ENCODE assay signal across 1 cellular context in the genomic region with DNA sequence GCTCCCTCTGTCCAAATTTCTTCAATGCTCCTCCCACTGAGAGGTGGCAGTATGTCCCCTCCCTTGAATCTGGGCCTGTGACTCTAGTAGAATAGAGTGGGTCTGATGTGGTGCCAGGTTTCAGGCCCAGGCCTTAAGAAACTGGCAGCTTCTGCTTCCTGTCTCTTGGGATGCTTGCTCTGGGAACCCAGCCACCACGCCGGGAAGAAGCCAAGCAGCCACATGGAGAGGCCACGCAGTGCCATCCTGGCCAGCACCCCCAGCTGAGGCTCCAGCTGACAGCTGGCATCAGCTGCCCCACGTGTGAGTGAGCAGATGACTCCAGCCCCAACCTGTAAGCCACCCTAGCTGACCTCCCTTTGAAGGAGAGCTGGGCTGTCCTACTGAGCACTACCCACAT.
TF ChIP-seq lines count a peak whose summit lies in the region.

No MANE protein-coding gene starts in this region.

TF ChIP-seq in HepG2, 621 proteins besides CTCF, POLR2A, EP300 and RAD21:
- TF ChIP-seq ZFP36L2 (CRISPR knock-in tag; IDR thresholded peaks at IDR 0.05): no peak
- no peak for TF ChIP-seq ZBTB25 (CRISPR knock-in tag; IDR thresholded peaks at IDR 0.05)
- no peak for TF ChIP-seq SRY (CRISPR knock-in tag; IDR thresholded peaks at IDR 0.05)
- TF ChIP-seq, protein P1, sequence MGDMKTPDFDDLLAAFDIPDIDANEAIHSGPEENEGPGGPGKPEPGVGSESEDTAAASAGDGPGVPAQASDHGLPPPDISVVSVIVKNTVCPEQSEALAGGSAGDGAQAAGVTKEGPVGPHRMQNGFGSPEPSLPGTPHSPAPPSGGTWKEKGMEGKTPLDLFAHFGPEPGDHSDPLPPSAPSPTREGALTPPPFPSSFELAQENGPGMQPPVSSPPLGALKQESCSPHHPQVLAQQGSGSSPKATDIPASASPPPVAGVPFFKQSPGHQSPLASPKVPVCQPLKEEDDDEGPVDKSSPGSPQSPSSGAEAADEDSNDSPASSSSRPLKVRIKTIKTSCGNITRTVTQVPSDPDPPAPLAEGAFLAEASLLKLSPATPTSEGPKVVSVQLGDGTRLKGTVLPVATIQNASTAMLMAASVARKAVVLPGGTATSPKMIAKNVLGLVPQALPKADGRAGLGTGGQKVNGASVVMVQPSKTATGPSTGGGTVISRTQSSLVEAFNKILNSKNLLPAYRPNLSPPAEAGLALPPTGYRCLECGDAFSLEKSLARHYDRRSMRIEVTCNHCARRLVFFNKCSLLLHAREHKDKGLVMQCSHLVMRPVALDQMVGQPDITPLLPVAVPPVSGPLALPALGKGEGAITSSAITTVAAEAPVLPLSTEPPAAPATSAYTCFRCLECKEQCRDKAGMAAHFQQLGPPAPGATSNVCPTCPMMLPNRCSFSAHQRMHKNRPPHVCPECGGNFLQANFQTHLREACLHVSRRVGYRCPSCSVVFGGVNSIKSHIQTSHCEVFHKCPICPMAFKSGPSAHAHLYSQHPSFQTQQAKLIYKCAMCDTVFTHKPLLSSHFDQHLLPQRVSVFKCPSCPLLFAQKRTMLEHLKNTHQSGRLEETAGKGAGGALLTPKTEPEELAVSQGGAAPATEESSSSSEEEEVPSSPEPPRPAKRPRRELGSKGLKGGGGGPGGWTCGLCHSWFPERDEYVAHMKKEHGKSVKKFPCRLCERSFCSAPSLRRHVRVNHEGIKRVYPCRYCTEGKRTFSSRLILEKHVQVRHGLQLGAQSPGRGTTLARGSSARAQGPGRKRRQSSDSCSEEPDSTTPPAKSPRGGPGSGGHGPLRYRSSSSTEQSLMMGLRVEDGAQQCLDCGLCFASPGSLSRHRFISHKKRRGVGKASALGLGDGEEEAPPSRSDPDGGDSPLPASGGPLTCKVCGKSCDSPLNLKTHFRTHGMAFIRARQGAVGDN (CRISPR knock-in tag; IDR thresholded peaks at IDR 0.05): no peak
- no peak for TF ChIP-seq CEBPG (CRISPR knock-in tag; IDR thresholded peaks at IDR 0.05)
- TF ChIP-seq SIN3B (IDR thresholded peaks at IDR 0.05; ENCODE audit: low read length): no peak
- TF ChIP-seq ARID5B (CRISPR knock-in tag; IDR thresholded peaks at IDR 0.05): no peak
- TF ChIP-seq ZNF605 (CRISPR knock-in tag; IDR thresholded peaks at IDR 0.05): no peak
- no peak for TF ChIP-seq MTA3 (CRISPR knock-in tag; IDR thresholded peaks at IDR 0.05)
- no peak for TF ChIP-seq CBX1 (IDR thresholded peaks at IDR 0.05; ENCODE audit: low read depth)
- TF ChIP-seq ZBTB37 (CRISPR knock-in tag; IDR thresholded peaks at IDR 0.05): no peak
- TF ChIP-seq SKI (IDR thresholded peaks at IDR 0.05; ENCODE audit: partially characterized antibody): no peak
- no peak for TF ChIP-seq SMAD1 (CRISPR knock-in tag; IDR thresholded peaks at IDR 0.05; ENCODE audit: borderline replicate concordance, low read depth)
- no peak for TF ChIP-seq TRAFD1 (CRISPR knock-in tag; IDR thresholded peaks at IDR 0.05; ENCODE audit: borderline replicate concordance)
- TF ChIP-seq ZNF746 (CRISPR knock-in tag; IDR thresholded peaks at IDR 0.05): no peak
- TF ChIP-seq KLF12 (CRISPR knock-in tag; IDR thresholded peaks at IDR 0.05; ENCODE audit: borderline replicate concordance): no peak
- no peak for TF ChIP-seq ZNF296 (CRISPR knock-in tag; conservative IDR thresholded peaks at IDR 0.05)
